ENCODE assay signal across 9 cellular contexts in genomic region chr11:65611028-65611757, GRCh38. TPM values are rescaled to one million over a fixed set of nuclear protein-coding genes. Genes with fewer than 3 reads are reported as not detected.
DNase-seq lines count a peak whose midpoint lies in the region; ATAC-seq and TF ChIP-seq lines count a peak whose summit lies in the region.
"Had no signal": no experiment of that assay in that cellular context is flagged by ENCODE, and none has a peak within 500 bp of the region (broad histone marks: within the 10 kb centered on the region; RNA-seq: fewer than 3 reads in every experiment).

No MANE protein-coding gene starts in this region.

- peaks cover 10% of the 10 kb centered on the region for H3K79me2 ChIP-seq in SU-DHL-6 (ENCODE audit: insufficient read depth, low read length)

- no peak for DNase-seq in CD8-positive, alpha-beta memory T cell
- DNase-seq in fibroblast of pulmonary artery (ENCODE audit: low read depth) (peak; percentile 53), osteocyte (ENCODE audit: extremely low spot score, unreplicated experiment) (no peak), D341Med (ENCODE audit: low spot score) (no peak), NCI-H82 treated with DMSO at 0.1 percent for 48 hours (lab: John Stamatoyannopoulos, UW; ENCODE audit: unreplicated experiment) (no peak)
- DNase-seq: T-helper 9 cell had no signal

- no peaks in the 10 kb centered on the region for H3F3A ChIP-seq in SU-DHL-6 (ENCODE audit: insufficient read depth)

- H3K4me1 ChIP-seq in CD8-positive, alpha-beta memory T cell (ENCODE audit: insufficient read depth, low read length): peaks cover 35% of the 10 kb centered on the region

- H3K27me3 ChIP-seq in CD8-positive, alpha-beta memory T cell (ENCODE audit: insufficient read depth, low read length, poor library complexity, severe bottlenecking): no peaks in the 10 kb centered on the region
- no peaks in the 10 kb centered on the region for H3K27me3 ChIP-seq in SU-DHL-6 (ENCODE audit: low read length)

- peak overlapping the region; percentile 19 to 99 (median 84) for H3K27ac Mint-ChIP-seq in CD8-positive, alpha-beta memory T cell
- peak overlapping the region; percentile 57 for H3K27ac Mint-ChIP-seq in osteocyte (ENCODE audit: unreplicated experiment)

- H3K9me2 ChIP-seq in SU-DHL-6 (replicated peaks; ENCODE audit: insufficient read depth, low read length): no peaks in the 10 kb centered on the region

- peak overlapping the region in 4 of 7 donors; percentile 12 to 39 (median 31) for H3K4me3 Mint-ChIP-seq in CD8-positive, alpha-beta memory T cell
- peak overlapping the region; percentile 89 for H3K4me3 Mint-ChIP-seq in osteocyte (ENCODE audit: unreplicated experiment)

- H3K36me3 ChIP-seq in CD8-positive, alpha-beta memory T cell (ENCODE audit: insufficient read depth, low read length): no peaks in the 10 kb centered on the region
- no peaks in the 10 kb centered on the region for H3K36me3 ChIP-seq in SU-DHL-6 (ENCODE audit: low read length)

- peaks cover 34 to 56% (median 41%) of the 10 kb centered on the region in 3 donors for H3K4me1 Mint-ChIP-seq in CD8-positive, alpha-beta memory T cell
- peaks cover 36% of the 10 kb centered on the region for H3K4me1 Mint-ChIP-seq in osteocyte (ENCODE audit: unreplicated experiment)

- H3K9ac ChIP-seq in SU-DHL-6 (ENCODE audit: low read length): no peak overlapping the region

- peak overlapping the region; percentile 4 for H3K4me2 ChIP-seq in SU-DHL-6 (ENCODE audit: low read depth, low read length, poor library complexity, severe bottlenecking)

- TF ChIP-seq CTCF in SU-DHL-6 (IDR thresholded peaks at IDR 0.05; ENCODE audit: insufficient read depth, low read length, poor library complexity, severe bottlenecking): no peak
- no peak for TF ChIP-seq CTCF in fibroblast of pulmonary artery (IDR thresholded peaks at IDR 0.05; ENCODE audit: low read length, missing control alignments)
- no peak for TF ChIP-seq CTCF in osteocyte (IDR thresholded peaks at IDR 0.05)

- H2AFZ ChIP-seq in SU-DHL-6 (ENCODE audit: low read depth, low read length, severe bottlenecking): no peak overlapping the region

- POLR2A ChIA-PET in CD8-positive, alpha-beta memory T cell (lab: Charles Lee): no interaction called here

- no peaks in the 10 kb centered on the region for H3K27me3 Mint-ChIP-seq in CD8-positive, alpha-beta memory T cell
- H3K27me3 Mint-ChIP-seq in osteocyte (ENCODE audit: unreplicated experiment): no peaks in the 10 kb centered on the region

- H3K9me3 Mint-ChIP-seq in CD8-positive, alpha-beta memory T cell: no peaks in the 10 kb centered on the region
- no peaks in the 10 kb centered on the region for H3K9me3 Mint-ChIP-seq in osteocyte (ENCODE audit: unreplicated experiment)

- CTCF ChIA-PET in CD8-positive, alpha-beta memory T cell (lab: Charles Lee): interaction anchor here (0.7 to 2.2 kb wide), 3 partner anchors 15 to 71 kb away, joined by 3 to 6 read pairs (median 4); no protein-coding TSS in a partner anchor

- no peak overlapping the region for H3K4me3 ChIP-seq in CD8-positive, alpha-beta memory T cell (ENCODE audit: low read length)
- H3K4me3 ChIP-seq in SU-DHL-6 (ENCODE audit: insufficient read depth, low read length, poor library complexity, severe bottlenecking) (no peak overlapping the region), fibroblast of pulmonary artery (replicated peaks; ENCODE audit: low read depth, low read length) (peak overlapping the region; percentile 91)

- ATAC-seq in HG02938 (IDR thresholded peaks at IDR 0.05; ENCODE audit: unreplicated experiment) (no peak), GM19035 (IDR thresholded peaks at IDR 0.05; ENCODE audit: unreplicated experiment) (no peak)

- no peaks in the 10 kb centered on the region for H4K20me1 ChIP-seq in SU-DHL-6 (ENCODE audit: low read depth, low read length)

- H3K27ac ChIP-seq in CD8-positive, alpha-beta memory T cell (ENCODE audit: low read depth, low read length): peak overlapping the region; percentile 43
- no peak overlapping the region for H3K27ac ChIP-seq in SU-DHL-6 (ENCODE audit: low read depth, low read length)

- H3K36me3 Mint-ChIP-seq in CD8-positive, alpha-beta memory T cell: peaks cover 0 to 65% (median 0%) of the 10 kb centered on the region in 3 donors
- H3K36me3 Mint-ChIP-seq in osteocyte (ENCODE audit: unreplicated experiment): peaks cover 13% of the 10 kb centered on the region

- no peaks in the 10 kb centered on the region for H3K9me3 ChIP-seq in CD8-positive, alpha-beta memory T cell (ENCODE audit: low read length)
- H3K9me3 ChIP-seq in SU-DHL-6 (ENCODE audit: insufficient read depth, low read length): no peaks in the 10 kb centered on the region

RNA-seq across cellular contexts. Expression of gene MAP3K11, which starts 2.8 kb away (rescaled TPM):
- total RNA-seq in CD8-positive, alpha-beta memory T cell: 10 to 100 TPM; 61.6 to 65.5 TPM
- 23.5 TPM for polyA plus RNA-seq in CD8-positive, alpha-beta memory T cell
- 43.5 and 44.7 TPM in 2 replicates for total RNA-seq in osteocyte

RNA-seq across cellular contexts. Expression of gene PCNX3, which starts 4.4 kb away (rescaled TPM):
- 10 to 100 TPM; 46.4 to 53.1 TPM for total RNA-seq in CD8-positive, alpha-beta memory T cell
- polyA plus RNA-seq in CD8-positive, alpha-beta memory T cell: 8.5 TPM
- 47.7 and 49.8 TPM in 2 replicates for total RNA-seq in osteocyte

RNA-seq across cellular contexts. Expression of gene KCNK7, which starts 15.6 kb away (rescaled TPM):
- under 1 TPM; 0.59 to 0.64 TPM for total RNA-seq in CD8-positive, alpha-beta memory T cell
- polyA plus RNA-seq in CD8-positive, alpha-beta memory T cell: not detected
- total RNA-seq in osteocyte: not detected in 2 replicates

RNA-seq across cellular contexts. Expression of gene SIPA1, which starts 26.7 kb away (rescaled TPM):
- 100 to 1,000 TPM; 111 to 123 TPM for total RNA-seq in CD8-positive, alpha-beta memory T cell
- 335 TPM for polyA plus RNA-seq in CD8-positive, alpha-beta memory T cell
- total RNA-seq in osteocyte: 31.2 and 34.7 TPM in 2 replicates

RNA-seq across cellular contexts. Expression of gene EHBP1L1, which starts 35.3 kb away (rescaled TPM):
- 100 to 1,000 TPM in 1 of 2 experiments, 10 to 100 TPM in 1; 97.3 to 100 TPM for total RNA-seq in CD8-positive, alpha-beta memory T cell
- polyA plus RNA-seq in CD8-positive, alpha-beta memory T cell: 25.1 TPM
- total RNA-seq in osteocyte: 39.7 and 42.6 TPM in 2 replicates
